Comparison of ENCODE assay signal across 16 cellular contexts in genomic region chr9:15570769-15571168, GRCh38.
"Had no signal": no experiment of that assay in that cellular context is flagged by ENCODE, and none has a peak within 500 bp of the region (broad histone marks: within the 10 kb centered on the region; RNA-seq: fewer than 3 reads in every experiment).

No MANE protein-coding gene starts in this region.

- H3K9me3 ChIP-seq: neutrophil, thyroid gland had no signal

- ATAC-seq: foreskin keratinocyte; natural killer cell; stimulated activated effector memory CD8-positive, alpha-beta T cell treated with anti-CD3 and anti-CD28 coated beads, Interleukin-12 subunit alpha, Interleukin-12 subunit beta, amount 100 ng/mL, for 72 hours had no signal

- H3K27me3 ChIP-seq: brain microvascular endothelial cell, foreskin keratinocyte, neutrophil, thyroid gland had no signal

- H3K9me3 Mint-ChIP-seq: central memory CD8-positive, alpha-beta T cell; natural killer cell; stimulated activated effector memory CD8-positive, alpha-beta T cell treated with anti-CD3 and anti-CD28 coated beads, Interleukin-12 subunit alpha, Interleukin-12 subunit beta, amount 100 ng/mL, for 72 hours had no signal

- H3K27ac ChIP-seq: brain microvascular endothelial cell, coronary artery, foreskin keratinocyte, neutrophil, thyroid gland had no signal

- H3K4me3 Mint-ChIP-seq: central memory CD8-positive, alpha-beta T cell; natural killer cell; stimulated activated effector memory CD8-positive, alpha-beta T cell treated with anti-CD3 and anti-CD28 coated beads, Interleukin-12 subunit alpha, Interleukin-12 subunit beta, amount 100 ng/mL, for 72 hours had no signal

- H3K36me3 ChIP-seq: brain microvascular endothelial cell, neutrophil, thyroid gland had no signal

- H3K4me3 ChIP-seq: coronary artery, thyroid gland had no signal

- H3K4me1 Mint-ChIP-seq: central memory CD8-positive, alpha-beta T cell; natural killer cell; stimulated activated effector memory CD8-positive, alpha-beta T cell treated with anti-CD3 and anti-CD28 coated beads, Interleukin-12 subunit alpha, Interleukin-12 subunit beta, amount 100 ng/mL, for 72 hours had no signal

- H3K27ac Mint-ChIP-seq: natural killer cell; stimulated activated effector memory CD8-positive, alpha-beta T cell treated with anti-CD3 and anti-CD28 coated beads, Interleukin-12 subunit alpha, Interleukin-12 subunit beta, amount 100 ng/mL, for 72 hours had no signal

- H3K36me3 Mint-ChIP-seq: natural killer cell; stimulated activated effector memory CD8-positive, alpha-beta T cell treated with anti-CD3 and anti-CD28 coated beads, Interleukin-12 subunit alpha, Interleukin-12 subunit beta, amount 100 ng/mL, for 72 hours had no signal

- DNase-seq: activated CD4-positive, alpha-beta T cell treated with anti-CD3 and anti-CD28 coated beads, Interleukin-2, amount 50 U/mL, for 1 hour; activated CD8-positive, alpha-beta memory T cell treated with anti-CD3 and anti-CD28 coated beads for 24 hours; activated naive CD4-positive, alpha-beta T cell; anterior cingulate cortex; brain microvascular endothelial cell; foreskin keratinocyte; mesenchymal stem cell; natural killer cell; retina; stimulated activated CD4-positive, alpha-beta T cell treated with anti-CD3 and anti-CD28 coated beads, Interleukin-12 subunit alpha, Interleukin-12 subunit beta, amount 100 ng/mL, for 4 hours; stimulated activated CD4-positive, alpha-beta T cell treated with anti-CD3 and anti-CD28 coated beads, Interleukin-2, amount 100 ng/mL, for 24 hours; thyroid gland had no signal

- H3K27me3 Mint-ChIP-seq: central memory CD8-positive, alpha-beta T cell had no signal

- H3K4me1 ChIP-seq: foreskin keratinocyte, thyroid gland had no signal
